29 cellular contexts compared by ENCODE assay signal in the genomic region with DNA sequence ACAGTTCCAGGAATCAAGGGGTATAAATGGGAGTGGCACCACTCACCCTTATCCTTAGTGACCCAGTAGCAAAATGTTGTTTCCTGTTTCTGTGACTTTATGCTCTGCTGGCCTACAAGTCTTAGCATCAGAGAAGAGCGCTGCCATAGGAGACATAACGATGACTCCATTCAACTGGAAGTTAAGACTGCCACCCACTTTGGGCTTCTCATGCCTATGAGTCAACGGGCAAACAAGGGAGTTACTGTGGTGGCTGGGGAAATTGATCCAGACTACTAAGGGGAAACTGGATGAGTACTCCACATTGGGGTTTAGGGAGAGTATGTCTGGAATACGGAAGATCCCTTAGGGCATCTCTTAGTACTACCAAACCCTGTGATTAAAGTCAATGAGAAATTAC. TPM values are rescaled to one million over a fixed set of nuclear protein-coding genes. Genes with fewer than 3 reads are reported as not detected.
A peak's percentile ranks its signal among the peaks of the same experiment; 100 is the strongest.
DNase-seq lines count a peak whose midpoint lies in the region; ATAC-seq, FAIRE-seq and TF ChIP-seq lines count a peak whose summit lies in the region.
"Had no signal": no experiment of that assay in that cellular context is flagged by ENCODE, and none has a peak within 500 bp of the region (broad histone marks: within the 10 kb centered on the region; RNA-seq: fewer than 3 reads in every experiment).

No MANE protein-coding gene starts in this region.

- intact Hi-C loops in activated CD4-positive, alpha-beta T cell treated with anti-CD3 and anti-CD28 coated beads for 36 hours (cut with DNase I, micrococcal nuclease), result no loop called here
- intact Hi-C loops in prostate gland (cut with DNase I), result no loop called here

- H3K79me2 ChIP-seq in keratinocyte (ENCODE audit: control insufficient read depth, insufficient read depth, low read length), result no peaks in the 10 kb centered on the region

- H3K27me3 ChIP-seq in keratinocyte (ENCODE audit: control insufficient read depth, extremely low read depth, insufficient read depth, low read length) (no peaks in the 10 kb centered on the region), prostate gland (replicated peaks; ENCODE audit: insufficient read depth) (no peaks in the 10 kb centered on the region)
- H3K27me3 ChIP-seq: body of pancreas, gastroesophageal sphincter, spleen had no signal

- dilution Hi-C loops in keratinocyte (cut with MboI; ENCODE audit: extremely low pct_ligation_motif_present, low sequenced_read_pairs), result no loop called here

- H4K20me1 ChIP-seq in keratinocyte (ENCODE audit: control insufficient read depth, extremely low read depth, insufficient read depth, low read length), result no peaks in the 10 kb centered on the region

- CTCF ChIA-PET in activated CD4-positive, alpha-beta T cell treated with anti-CD3 and anti-CD28 coated beads for 36 hours (lab: Charles Lee), result no interaction called here

- no peaks in the 10 kb centered on the region for H3K4me1 Mint-ChIP-seq in activated CD4-positive, alpha-beta T cell treated with anti-CD3 and anti-CD28 coated beads for 36 hours
- H3K4me1 Mint-ChIP-seq: activated B cell treated with CpG ODN at 0.5 μM for 24 hours; activated naive CD4-positive, alpha-beta T cell treated with anti-CD3 and anti-CD28 coated beads, Interleukin-2, amount 50 U/mL, for 24 hours; mesothelial cell of epicardium; nephron; T-helper 17 cell had no signal

- no peaks in the 10 kb centered on the region for H3K9me1 ChIP-seq in keratinocyte (ENCODE audit: control insufficient read depth, extremely low read depth, insufficient read depth, low read length)

- no peak overlapping the region for H3K9ac ChIP-seq in keratinocyte (ENCODE audit: control insufficient read depth, extremely low read depth, insufficient read depth, low read length)

- H3K27me3 Mint-ChIP-seq in activated CD4-positive, alpha-beta T cell treated with anti-CD3 and anti-CD28 coated beads for 36 hours, result no peaks in the 10 kb centered on the region
- H3K27me3 Mint-ChIP-seq: activated B cell treated with CpG ODN at 0.5 μM for 24 hours; activated naive CD4-positive, alpha-beta T cell treated with anti-CD3 and anti-CD28 coated beads, Interleukin-2, amount 50 U/mL, for 24 hours; CD4-positive, alpha-beta T cell; T-helper 17 cell had no signal

- no peak for ATAC-seq in activated CD4-positive, alpha-beta T cell treated with anti-CD3 and anti-CD28 coated beads for 36 hours
- ATAC-seq in HG02798 (IDR thresholded peaks at IDR 0.05; ENCODE audit: poor library complexity, unreplicated experiment), result no peak
- ATAC-seq: body of pancreas, gastroesophageal sphincter, left colon, T-helper 17 cell had no signal

- H3K4me3 Mint-ChIP-seq in activated CD4-positive, alpha-beta T cell treated with anti-CD3 and anti-CD28 coated beads for 36 hours, result no peak overlapping the region
- H3K4me3 Mint-ChIP-seq: activated B cell treated with CpG ODN at 0.5 μM for 24 hours; activated naive CD4-positive, alpha-beta T cell treated with anti-CD3 and anti-CD28 coated beads, Interleukin-2, amount 50 U/mL, for 24 hours; CD4-positive, alpha-beta T cell; mesothelial cell of epicardium; nephron; T-helper 17 cell had no signal

- no peak for TF ChIP-seq POLR2A in prostate gland (IDR thresholded peaks at IDR 0.05)

- no peak for TF ChIP-seq CTCF in keratinocyte (optimal IDR thresholded peaks at IDR 0.05 in 1 of 3, IDR thresholded peaks at IDR 0.05 in 1 of 3, conservative IDR thresholded peaks at IDR 0.05 in 1 of 3; ENCODE audit: extremely low read depth in 1 of 3, insufficient read depth in 2 of 3, low read length in 3 of 3)
- TF ChIP-seq CTCF in prostate gland (IDR thresholded peaks at IDR 0.05), result no peak

- POLR2A ChIA-PET in activated CD4-positive, alpha-beta T cell treated with anti-CD3 and anti-CD28 coated beads for 36 hours (lab: Charles Lee), result no interaction called here

- H3K27ac ChIP-seq in keratinocyte (ENCODE audit: control insufficient read depth, insufficient read depth, low read length), result peak overlapping the region; percentile 55
- H3K27ac ChIP-seq in prostate gland, result no peak overlapping the region
- H3K27ac ChIP-seq: body of pancreas, gastroesophageal sphincter, spleen had no signal

- no peak overlapping the region for H3K4me2 ChIP-seq in keratinocyte (ENCODE audit: control insufficient read depth, extremely low read depth, insufficient read depth, low read depth, low read length)

- no peak overlapping the region for H3K4me3 ChIP-seq in keratinocyte (ENCODE audit: control insufficient read depth in 2 of 3, extremely low read depth in 1 of 3, insufficient read depth in 2 of 3, low read depth in 1 of 3, low read length in 3 of 3)
- no peak overlapping the region for H3K4me3 ChIP-seq in prostate gland
- H3K4me3 ChIP-seq: body of pancreas, gastroesophageal sphincter, spleen had no signal

- DNase-seq in CD1c-positive myeloid dendritic cell (ENCODE audit: extremely low spot score) (peak; percentile 55), HK-2 (ENCODE audit: unreplicated experiment) (peak; percentile 21), amniotic stem cell (lab: John Stamatoyannopoulos, UW) (peak; percentile 21), keratinocyte (ENCODE audit: low read depth, low spot score) (peak; percentile 71), prostate gland (ENCODE audit: low spot score) (no peak)
- no peak for DNase-seq in activated CD4-positive, alpha-beta T cell treated with anti-CD3 and anti-CD28 coated beads for 36 hours
- no peak for DNase-seq in activated CD4-positive, alpha-beta T cell treated with anti-CD3 and anti-CD28 coated beads for 4 hours
- DNase-seq: ACHN; activated B cell treated with CpG ODN at 0.5 μM for 24 hours; activated CD8-positive, alpha-beta memory T cell treated with anti-CD3 and anti-CD28 coated beads for 24 hours; activated T-cell treated with anti-CD3 and anti-CD28 coated beads, Interleukin-2, amount 50 U/mL, for 48 hours; body of pancreas; CD4-positive, alpha-beta T cell; cortex of kidney; DMS79 treated with DMSO at 0.1 percent for 48 hours; left colon; NCI-H1092; NCI-H2107; NCI-H526 treated with DMSO at 0.1 percent for 48 hours; SIG-M5; spleen; substantia nigra; T-helper 17 cell had no signal

- H3K4me1 ChIP-seq in keratinocyte (ENCODE audit: control insufficient read depth, extremely low read depth, insufficient read depth, low read length) (no peaks in the 10 kb centered on the region), prostate gland (replicated peaks) (no peaks in the 10 kb centered on the region)
- H3K4me1 ChIP-seq: body of pancreas, gastroesophageal sphincter, spleen had no signal

- H2AFZ ChIP-seq in keratinocyte (ENCODE audit: control insufficient read depth, low read length), result no peak overlapping the region

- no peaks in the 10 kb centered on the region for H3K36me3 Mint-ChIP-seq in activated CD4-positive, alpha-beta T cell treated with anti-CD3 and anti-CD28 coated beads for 36 hours (ENCODE audit: low read depth)
- H3K36me3 Mint-ChIP-seq: activated naive CD4-positive, alpha-beta T cell treated with anti-CD3 and anti-CD28 coated beads, Interleukin-2, amount 50 U/mL, for 24 hours; mesothelial cell of epicardium had no signal

- H3K9me3 ChIP-seq in keratinocyte (ENCODE audit: control insufficient read depth, low read depth, low read length) (peaks cover 2% of the 10 kb centered on the region), prostate gland (no peaks in the 10 kb centered on the region)
- H3K9me3 ChIP-seq: body of pancreas had no signal

- no peak overlapping the region for H3K27ac Mint-ChIP-seq in activated CD4-positive, alpha-beta T cell treated with anti-CD3 and anti-CD28 coated beads for 36 hours
- H3K27ac Mint-ChIP-seq: activated B cell treated with CpG ODN at 0.5 μM for 24 hours; activated naive CD4-positive, alpha-beta T cell treated with anti-CD3 and anti-CD28 coated beads, Interleukin-2, amount 50 U/mL, for 24 hours; CD4-positive, alpha-beta T cell; mesothelial cell of epicardium; nephron; T-helper 17 cell had no signal

- 96% methylated on average over 4 of the region's 4 CpGs for WGBS in prostate gland

- H3K9me3 Mint-ChIP-seq in activated CD4-positive, alpha-beta T cell treated with anti-CD3 and anti-CD28 coated beads for 36 hours (ENCODE audit: low read depth), result peaks cover 5% of the 10 kb centered on the region
- H3K9me3 Mint-ChIP-seq: activated naive CD4-positive, alpha-beta T cell treated with anti-CD3 and anti-CD28 coated beads, Interleukin-2, amount 50 U/mL, for 24 hours; CD4-positive, alpha-beta T cell; mesothelial cell of epicardium; nephron had no signal

- FAIRE-seq in keratinocyte (lab: Jason Lieb, UNC), result no peak
- FAIRE-seq: endothelial cell of umbilical vein had no signal

- no peaks in the 10 kb centered on the region for H3K36me3 ChIP-seq in keratinocyte (ENCODE audit: control insufficient read depth in 2 of 2, extremely low read depth in 1 of 2, insufficient read depth in 2 of 2, low read length in 2 of 2)
- no peaks in the 10 kb centered on the region for H3K36me3 ChIP-seq in prostate gland
- H3K36me3 ChIP-seq: gastroesophageal sphincter, spleen had no signal

RNA-seq across cellular contexts. Expression of a gene that starts 40.6 kb away (rescaled TPM):
- polyA plus RNA-seq in keratinocyte, result not detected in 3 replicates
- not detected for polyA plus RNA-seq in keratinocyte (2011; ENCODE audit: low read depth)
- polyA plus RNA-seq in keratinocyte (2011; cell fraction: cytosol; rRNA removed), result not detected in 2 replicates
- not detected in 2 replicates for polyA plus RNA-seq in keratinocyte (2011; cell fraction: nucleus; rRNA removed)
- polyA plus RNA-seq in keratinocyte (2012; ENCODE audit: low replicate concordance), result not detected in 2 replicates
- polyA minus RNA-seq in keratinocyte, result not detected in 3 replicates
- not detected for polyA minus RNA-seq in keratinocyte (2011; cell fraction: cytosol; rRNA and poly(A)+ RNA removed)
- not detected in 2 replicates for polyA minus RNA-seq in keratinocyte (2011; cell fraction: nucleus; rRNA and poly(A)+ RNA removed)
- 10 to 100 TPM in 1 of 2 experiments, 1 to 10 TPM in 1; 9.9 to 14.3 TPM for total RNA-seq in activated CD4-positive, alpha-beta T cell treated with anti-CD3 and anti-CD28 coated beads for 36 hours
- 1 to 10 TPM in 1 of 2 donors, under 1 TPM in 1; 0.87 to 5.1 TPM for total RNA-seq in prostate gland

Comparison
In these comparisons a context has a peak if more than half of its experiments do, and no peak if none do; other contexts are left out.
1. DNase-seq: peak in CD1c-positive myeloid dendritic cell (single experiment), HK-2 (single experiment), amniotic stem cell (single experiment) and keratinocyte (single experiment); none in activated CD4-positive, alpha-beta T cell treated with anti-CD3 and anti-CD28 coated beads for 36 hours (single experiment), prostate gland (single experiment) and activated CD4-positive, alpha-beta T cell treated with anti-CD3 and anti-CD28 coated beads for 4 hours (0 of 2).